ENCODE assay signal across 8 cellular contexts in the genomic region with DNA sequence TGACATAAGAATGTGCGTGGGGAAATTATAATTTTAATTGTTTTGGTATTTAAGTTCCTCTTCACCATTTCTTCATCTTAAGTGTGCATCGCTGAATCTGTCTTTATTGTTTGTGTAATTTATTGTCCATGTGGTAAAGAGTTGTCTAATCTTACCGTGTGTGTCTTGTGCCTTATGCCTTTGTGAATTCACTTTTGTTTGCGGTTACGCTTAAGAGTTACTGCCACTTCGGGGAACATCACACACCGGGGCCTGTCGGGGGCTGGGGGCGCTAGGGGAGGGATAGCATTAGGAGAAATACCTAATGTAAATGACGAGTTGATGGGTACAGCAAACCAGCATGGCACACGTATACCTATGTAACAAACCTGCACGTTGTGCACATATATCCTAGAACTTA. TPM values are rescaled to one million over a fixed set of nuclear protein-coding genes. Genes with fewer than 3 reads are reported as not detected.
DNase-seq lines count a peak whose midpoint lies in the region; ATAC-seq and TF ChIP-seq lines count a peak whose summit lies in the region.

No MANE protein-coding gene starts in this region.

- no peaks in the 10 kb centered on the region for H3K9me2 ChIP-seq in SU-DHL-6 (replicated peaks; ENCODE audit: insufficient read depth, low read length)

- H3K9me3 ChIP-seq in HAP-1 (no peaks in the 10 kb centered on the region), SU-DHL-6 (ENCODE audit: insufficient read depth, low read length) (no peaks in the 10 kb centered on the region)

- intact Hi-C loops in head of caudate nucleus (cut with DNase I) = loop anchor here (10.0 kb wide), 1 partner anchor 52 kb away; a partner anchor contains a TSS

- ATAC-seq in foreskin keratinocyte (no peak), HG02588 (IDR thresholded peaks at IDR 0.05; ENCODE audit: unreplicated experiment) (no peak)

- H3K27me3 ChIP-seq in HAP-1 (ENCODE audit: low read depth) (0 out of 2 replicates have a peak, but pooled peaks cover 2% of the 10 kb centered on the region), SU-DHL-6 (ENCODE audit: low read length) (no peaks in the 10 kb centered on the region), foreskin keratinocyte (peaks cover 3% of the 10 kb centered on the region)

- 0 out of 2 replicates have a peak, but pooled peaks cover 6% of the 10 kb centered on the region for H3K79me2 ChIP-seq in SU-DHL-6 (ENCODE audit: insufficient read depth, low read length)

- H3K4me1 ChIP-seq in HAP-1 (peaks cover 7% of the 10 kb centered on the region), foreskin keratinocyte (peaks cover 6% of the 10 kb centered on the region)

- no peaks in the 10 kb centered on the region for H3F3A ChIP-seq in SU-DHL-6 (ENCODE audit: insufficient read depth)

- TF ChIP-seq CTCF in SU-DHL-6 (IDR thresholded peaks at IDR 0.05; ENCODE audit: insufficient read depth, low read length, poor library complexity, severe bottlenecking) (no peak), foreskin keratinocyte (conservative IDR thresholded peaks at IDR 0.05) (no peak)

- H3K4me3 ChIP-seq in HAP-1 (peak overlapping the region; percentile 70), SU-DHL-6 (ENCODE audit: insufficient read depth, low read length, poor library complexity, severe bottlenecking) (peak overlapping the region; percentile 75), skin epidermis (peak overlapping the region; percentile 73 to 100 (median 97))

- H2AFZ ChIP-seq in SU-DHL-6 (ENCODE audit: low read depth, low read length, severe bottlenecking) = peak overlapping the region; percentile 86

- no peak for DNase-seq in HAP-1 (ENCODE audit: low spot score in 2 of 2)
- peak in 1 of 2 donors; percentile 4 for DNase-seq in foreskin keratinocyte
- DNase-seq in head of caudate nucleus = no peak
- no peak for DNase-seq in NCI-H1105 (lab: John Stamatoyannopoulos, UW)
- no peak for DNase-seq in AG08396 (ENCODE audit: low spot score)

- no peaks in the 10 kb centered on the region for H3K36me3 ChIP-seq in HAP-1 (replicated peaks)
- no peaks in the 10 kb centered on the region for H3K36me3 ChIP-seq in SU-DHL-6 (ENCODE audit: low read length)

- H3K4me2 ChIP-seq in SU-DHL-6 (ENCODE audit: low read depth, low read length, poor library complexity, severe bottlenecking) = peak overlapping the region; percentile 67

- H4K20me1 ChIP-seq in SU-DHL-6 (ENCODE audit: low read depth, low read length) = no peaks in the 10 kb centered on the region

- in situ Hi-C loops in HAP-1 (cut with MboI; ENCODE audit: low sequenced_read_pairs) = no loop called here

- peak overlapping the region; percentile 62 for H3K9ac ChIP-seq in SU-DHL-6 (ENCODE audit: low read length)

- H3K27ac ChIP-seq in SU-DHL-6 (ENCODE audit: low read depth, low read length) (no peak overlapping the region), foreskin keratinocyte (peak overlapping the region; percentile 77), skin epidermis (peak overlapping the region in 19 of 21 experiments; percentile 80 to 98 (median 93))

RNA-seq across cellular contexts. Expression of a gene that starts 0.8 kb away (rescaled TPM):
- total RNA-seq in foreskin keratinocyte = 18.3 and 20.0 TPM in 2 replicates
- polyA plus RNA-seq in foreskin keratinocyte = 7.0 and 7.2 TPM in 2 replicates

RNA-seq across cellular contexts. Expression of a gene that starts 0.9 kb away (rescaled TPM):
- not detected in 2 replicates for total RNA-seq in foreskin keratinocyte
- polyA plus RNA-seq in foreskin keratinocyte = not detected in 2 replicates

RNA-seq across cellular contexts. Expression of a gene that starts 54.8 kb away (rescaled TPM):
- total RNA-seq in foreskin keratinocyte = 45.5 and 49.8 TPM in 2 replicates
- polyA plus RNA-seq in foreskin keratinocyte = 29.6 and 29.9 TPM in 2 replicates

RNA-seq across cellular contexts. Expression of a gene that starts 54.9 kb away (rescaled TPM):
- total RNA-seq in foreskin keratinocyte = 1.4 TPM in 2 replicates
- polyA plus RNA-seq in foreskin keratinocyte = 0.80 and 1.3 TPM in 2 replicates
